8 cellular contexts compared by ENCODE assay signal in the genomic region with DNA sequence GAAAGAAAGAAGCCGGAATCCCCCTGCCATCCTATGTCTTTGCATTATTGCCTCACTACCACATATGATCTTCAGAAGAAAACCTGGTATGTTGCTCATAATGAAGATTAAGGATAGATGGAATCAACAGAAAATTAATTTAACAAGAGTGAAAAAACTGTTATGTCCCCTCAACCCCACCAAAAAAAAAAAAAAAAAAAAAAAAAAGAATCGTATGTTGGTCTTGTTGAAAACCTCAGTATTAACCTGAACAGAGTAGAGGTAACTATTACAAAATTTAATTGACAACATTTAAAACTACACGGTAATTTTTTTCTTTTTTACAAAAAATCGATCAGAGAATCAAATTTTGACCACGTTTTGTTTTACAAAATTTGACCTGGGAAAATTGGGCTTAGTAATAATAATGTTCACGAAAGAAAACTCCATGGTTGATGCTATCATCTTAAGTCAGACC.
A peak's percentile ranks its signal among the peaks of the same experiment; 100 is the strongest.
DNase-seq lines count a peak whose midpoint lies in the region; ATAC-seq and TF ChIP-seq lines count a peak whose summit lies in the region.

No MANE protein-coding gene starts in this region.

- H3K4me1 ChIP-seq in OCI-LY3 (ENCODE audit: low read length), result peaks cover 9% of the 10 kb centered on the region
- peaks cover 17% of the 10 kb centered on the region for H3K4me1 ChIP-seq in endocrine pancreas (ENCODE audit: control insufficient read depth, insufficient read depth, low read length)
- peaks cover 12% of the 10 kb centered on the region for H3K4me1 ChIP-seq in neuron (ENCODE audit: insufficient read depth, low read length)

- H3K9ac ChIP-seq in OCI-LY3 (ENCODE audit: low read length) (peak overlapping the region; percentile 83), endocrine pancreas (ENCODE audit: control insufficient read depth, insufficient read depth, low read length) (peak overlapping the region; percentile 87)

- ATAC-seq in GM18867 (IDR thresholded peaks at IDR 0.05; ENCODE audit: unreplicated experiment), result no peak

- peaks cover 42% of the 10 kb centered on the region for H3K79me2 ChIP-seq in OCI-LY3 (ENCODE audit: low read length)

- peak overlapping the region; percentile 75 for H3K4me2 ChIP-seq in OCI-LY3 (ENCODE audit: low read length)

- H3K9me3 ChIP-seq in OCI-LY3 (ENCODE audit: insufficient read depth, low read length), result no peaks in the 10 kb centered on the region
- H3K9me3 ChIP-seq in endocrine pancreas (ENCODE audit: control insufficient read depth, low read length), result no peaks in the 10 kb centered on the region
- H3K9me3 ChIP-seq in neuron (ENCODE audit: low read length), result no peaks in the 10 kb centered on the region

- TF ChIP-seq CTCF in C4-2B (conservative IDR thresholded peaks at IDR 0.05) (peak; percentile 66), OCI-LY3 (IDR thresholded peaks at IDR 0.05; ENCODE audit: low read depth, low read length) (no peak)

- H3K36me3 ChIP-seq in OCI-LY3 (replicated peaks; ENCODE audit: low read depth, low read length) (peaks cover 18% of the 10 kb centered on the region), endocrine pancreas (ENCODE audit: control insufficient read depth, insufficient read depth, low read length) (no peaks in the 10 kb centered on the region), neuron (ENCODE audit: insufficient read depth, low read length) (peaks cover 23% of the 10 kb centered on the region)

- H4K20me1 ChIP-seq in OCI-LY3 (ENCODE audit: insufficient read depth, low read length), result peaks cover 16% of the 10 kb centered on the region

- no peak for DNase-seq in NCI-H510A treated with DMSO at 0.1 percent for 48 hours (lab: John Stamatoyannopoulos, UW)
- no peak for DNase-seq in NCI-H1048 (lab: John Stamatoyannopoulos, UW)
- no peak for DNase-seq in HUDEP-2 (lab: John Stamatoyannopoulos, UW; ENCODE audit: unreplicated experiment in 76 of 76)

- peak overlapping the region; percentile 86; the same call in 1 of the 2 replicates for H2AFZ ChIP-seq in OCI-LY3 (ENCODE audit: low read depth, low read length)
- peak overlapping the region; percentile 69 for H2AFZ ChIP-seq in neuron (ENCODE audit: low read depth, low read length)

- H3K27ac ChIP-seq in C4-2B (peak overlapping the region; percentile 100), OCI-LY3 (ENCODE audit: low read length) (peak overlapping the region; percentile 76)

- H3K4me3 ChIP-seq in OCI-LY3 (ENCODE audit: low read length), result peak overlapping the region; percentile 99
- peak overlapping the region; percentile 88 for H3K4me3 ChIP-seq in endocrine pancreas (ENCODE audit: control insufficient read depth, insufficient read depth, low read length)
- peak overlapping the region; percentile 98 for H3K4me3 ChIP-seq in neuron (ENCODE audit: low read length)

- H3K27me3 ChIP-seq in OCI-LY3 (ENCODE audit: low read depth, low read length), result no peaks in the 10 kb centered on the region
- H3K27me3 ChIP-seq in endocrine pancreas (ENCODE audit: control insufficient read depth, insufficient read depth, low read length), result no peaks in the 10 kb centered on the region
- H3K27me3 ChIP-seq in neuron (ENCODE audit: insufficient read depth, low read length), result no peaks in the 10 kb centered on the region
